ENCODE assay signal across 25 cellular contexts in genomic region chr6:105873256-105873704, GRCh38.
A peak's percentile ranks its signal among the peaks of the same experiment; 100 is the strongest.
DNase-seq lines count a peak whose midpoint lies in the region; ATAC-seq lines count a peak whose summit lies in the region.
"Had no signal": no experiment of that assay in that cellular context is flagged by ENCODE, and none has a peak within 500 bp of the region (broad histone marks: within the 10 kb centered on the region; RNA-seq: fewer than 3 reads in every experiment).

No MANE protein-coding gene starts in this region.

- no peaks in the 10 kb centered on the region for H3K36me3 Mint-ChIP-seq in activated T-cell treated with anti-CD3 and anti-CD28 coated beads, Interleukin-2, amount 50 U/mL, for 4 hours (ENCODE audit: insufficient read depth)
- H3K36me3 Mint-ChIP-seq in stimulated activated naive B cell treated with anti-CD40 and anti-IgM and Interleukin-4, amounts not matched to agents 10 μg/mL and 1 μg/mL and 100 μg/mL, for 72 hours: no peaks in the 10 kb centered on the region

- DNase-seq in activated T-cell treated with anti-CD3 and anti-CD28 coated beads, Interleukin-2, amount 50 U/mL, for 4 hours: no peak
- no peak for DNase-seq in activated T-cell treated with anti-CD3 and anti-CD28 coated beads, Interleukin-2, amount 50 U/mL, for 1 hour
- no peak for DNase-seq in Karpas-422
- DNase-seq in brain pericyte (ENCODE audit: low read depth, low spot score): peak; percentile 10
- no peak for DNase-seq in stimulated activated naive B cell treated with anti-CD40 and anti-IgM and Interleukin-4, amounts not matched to agents 10 μg/mL and 1 μg/mL and 100 μg/mL, for 72 hours
- no peak for DNase-seq in NCI-H1417 treated with DMSO at 0.1 percent for 48 hours (lab: John Stamatoyannopoulos, UW)
- DNase-seq in midbrain (lab: John Stamatoyannopoulos, UW): no peak
- DNase-seq: ACHN; activated gamma-delta T cell treated with Interleukin-2 at 50 U/mL for 16 hours; C1 segment of cervical spinal cord; cortex of kidney; DMS153; H9; heart left ventricle; left cardiac atrium; MM.1S; NCI-H1436 treated with DMSO at 0.1 percent for 48 hours; NCI-H510A; stimulated activated CD4-positive, alpha-beta T cell treated with anti-CD3 and anti-CD28 coated beads, Interleukin-4, amount 100 ng/mL, for 1 hour; stomach had no signal

- peaks cover 54% of the 10 kb centered on the region for H3K4me1 ChIP-seq in Karpas-422 (ENCODE audit: low read length)
- H3K4me1 ChIP-seq: breast epithelium had no signal

- H3K9ac ChIP-seq in Karpas-422 (ENCODE audit: low read length): no peak overlapping the region

- no peak overlapping the region for H3K4me3 Mint-ChIP-seq in activated T-cell treated with anti-CD3 and anti-CD28 coated beads, Interleukin-2, amount 50 U/mL, for 4 hours
- no peak overlapping the region for H3K4me3 Mint-ChIP-seq in stimulated activated naive B cell treated with anti-CD40 and anti-IgM and Interleukin-4, amounts not matched to agents 10 μg/mL and 1 μg/mL and 100 μg/mL, for 72 hours
- H3K4me3 Mint-ChIP-seq: H9 had no signal

- ATAC-seq in activated T-cell treated with anti-CD3 and anti-CD28 coated beads, Interleukin-2, amount 50 U/mL, for 4 hours: peak; percentile 70 to 86
- ATAC-seq in stimulated activated naive B cell treated with anti-CD40 and anti-IgM and Interleukin-4, amounts not matched to agents 10 μg/mL and 1 μg/mL and 100 μg/mL, for 72 hours (replicated peaks): peak; percentile 83 to 84
- ATAC-seq in HG02970 (IDR thresholded peaks at IDR 0.05; ENCODE audit: low FRiP score, unreplicated experiment): no peak
- ATAC-seq: heart left ventricle, K562, left cardiac atrium had no signal

- no peaks in the 10 kb centered on the region for H4K20me1 ChIP-seq in Karpas-422 (ENCODE audit: insufficient read depth, low read depth, low read length)

- H3K9me3 ChIP-seq in Karpas-422 (ENCODE audit: low read length): no peaks in the 10 kb centered on the region
- H3K9me3 ChIP-seq: breast epithelium, heart left ventricle, stomach, tibial nerve had no signal

- no peak overlapping the region for H3K4me3 ChIP-seq in Karpas-422 (ENCODE audit: low read length)
- H3K4me3 ChIP-seq: breast epithelium, heart left ventricle, K562, stomach, tibial nerve had no signal

- peaks cover 4% of the 10 kb centered on the region for H3K4me1 Mint-ChIP-seq in activated T-cell treated with anti-CD3 and anti-CD28 coated beads, Interleukin-2, amount 50 U/mL, for 4 hours (ENCODE audit: low read depth)
- H3K4me1 Mint-ChIP-seq in stimulated activated naive B cell treated with anti-CD40 and anti-IgM and Interleukin-4, amounts not matched to agents 10 μg/mL and 1 μg/mL and 100 μg/mL, for 72 hours: peaks cover 38 to 52% of the 10 kb centered on the region in 2 donors

- no peaks in the 10 kb centered on the region for H3K9me3 Mint-ChIP-seq in activated T-cell treated with anti-CD3 and anti-CD28 coated beads, Interleukin-2, amount 50 U/mL, for 4 hours
- H3K9me3 Mint-ChIP-seq in stimulated activated naive B cell treated with anti-CD40 and anti-IgM and Interleukin-4, amounts not matched to agents 10 μg/mL and 1 μg/mL and 100 μg/mL, for 72 hours: peaks cover 0 to 2% of the 10 kb centered on the region in 2 donors
- H3K9me3 Mint-ChIP-seq: H9 had no signal

- peaks cover 21% of the 10 kb centered on the region for H3K27me3 Mint-ChIP-seq in activated T-cell treated with anti-CD3 and anti-CD28 coated beads, Interleukin-2, amount 50 U/mL, for 4 hours (ENCODE audit: low read depth)
- no peaks in the 10 kb centered on the region for H3K27me3 Mint-ChIP-seq in stimulated activated naive B cell treated with anti-CD40 and anti-IgM and Interleukin-4, amounts not matched to agents 10 μg/mL and 1 μg/mL and 100 μg/mL, for 72 hours

- no peak overlapping the region for H3K4me2 ChIP-seq in Karpas-422 (ENCODE audit: low read depth, low read length, poor library complexity, severe bottlenecking)

- no peaks in the 10 kb centered on the region for H3K79me2 ChIP-seq in Karpas-422 (ENCODE audit: low read length)

- peak overlapping the region; percentile 65 for H3K27ac Mint-ChIP-seq in stimulated activated naive B cell treated with anti-CD40 and anti-IgM and Interleukin-4, amounts not matched to agents 10 μg/mL and 1 μg/mL and 100 μg/mL, for 72 hours
- H3K27ac Mint-ChIP-seq: H9 had no signal

- H2AFZ ChIP-seq in Karpas-422 (ENCODE audit: low read length): peak overlapping the region; percentile 19; the same call in 1 of the 2 replicates

- H3K27me3 ChIP-seq in Karpas-422 (ENCODE audit: low read length): no peaks in the 10 kb centered on the region
- H3K27me3 ChIP-seq: breast epithelium, heart left ventricle, stomach, tibial nerve had no signal

- H3K9me2 ChIP-seq in Karpas-422 (replicated peaks; ENCODE audit: insufficient read depth, low read length): no peaks in the 10 kb centered on the region

- H3K36me3 ChIP-seq in Karpas-422 (ENCODE audit: insufficient read depth, low read length): no peaks in the 10 kb centered on the region
- H3K36me3 ChIP-seq: breast epithelium, heart left ventricle, stomach, tibial nerve had no signal

- no peak overlapping the region for H3K27ac ChIP-seq in Karpas-422 (ENCODE audit: low read length)
- H3K27ac ChIP-seq: breast epithelium, RWPE1, stomach had no signal
